Comparison of ENCODE assay signal across 1 cellular context in the genomic region with DNA sequence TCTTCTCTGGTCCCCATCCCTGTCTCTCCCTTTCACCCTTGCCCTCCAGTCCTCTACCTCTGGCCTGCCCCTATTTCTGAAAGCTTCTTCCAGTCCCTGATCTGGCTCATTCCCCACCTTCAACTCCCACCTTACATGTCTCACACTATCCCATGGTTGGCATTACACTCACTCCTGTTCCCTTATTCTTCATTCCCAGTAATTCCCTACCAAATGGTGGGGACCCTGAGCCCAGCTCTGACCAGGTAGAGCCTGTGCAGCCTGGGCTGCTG.
TF ChIP-seq lines count a peak whose summit lies in the region.

No MANE protein-coding gene starts in this region.

TF ChIP-seq in HCT116, 20 proteins besides CTCF, POLR2A, EP300 and RAD21 (continued from another document):
- TF ChIP-seq, protein P1, sequence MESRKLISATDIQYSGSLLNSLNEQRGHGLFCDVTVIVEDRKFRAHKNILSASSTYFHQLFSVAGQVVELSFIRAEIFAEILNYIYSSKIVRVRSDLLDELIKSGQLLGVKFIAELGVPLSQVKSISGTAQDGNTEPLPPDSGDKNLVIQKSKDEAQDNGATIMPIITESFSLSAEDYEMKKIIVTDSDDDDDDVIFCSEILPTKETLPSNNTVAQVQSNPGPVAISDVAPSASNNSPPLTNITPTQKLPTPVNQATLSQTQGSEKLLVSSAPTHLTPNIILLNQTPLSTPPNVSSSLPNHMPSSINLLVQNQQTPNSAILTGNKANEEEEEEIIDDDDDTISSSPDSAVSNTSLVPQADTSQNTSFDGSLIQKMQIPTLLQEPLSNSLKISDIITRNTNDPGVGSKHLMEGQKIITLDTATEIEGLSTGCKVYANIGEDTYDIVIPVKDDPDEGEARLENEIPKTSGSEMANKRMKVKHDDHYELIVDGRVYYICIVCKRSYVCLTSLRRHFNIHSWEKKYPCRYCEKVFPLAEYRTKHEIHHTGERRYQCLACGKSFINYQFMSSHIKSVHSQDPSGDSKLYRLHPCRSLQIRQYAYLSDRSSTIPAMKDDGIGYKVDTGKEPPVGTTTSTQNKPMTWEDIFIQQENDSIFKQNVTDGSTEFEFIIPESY (IDR thresholded peaks at IDR 0.05; ENCODE audit: extremely low read depth, insufficient replicate concordance, low read length) = no peak
- TF ChIP-seq SP1 (IDR thresholded peaks at IDR 0.05; ENCODE audit: low read depth) (no peak), ELF1 (IDR thresholded peaks at IDR 0.05; ENCODE audit: borderline replicate concordance, low read depth) (no peak), CBX3 (IDR thresholded peaks at IDR 0.05; ENCODE audit: low read depth) (no peak), JUND (IDR thresholded peaks at IDR 0.05) (no peak), FOSL1 (IDR thresholded peaks at IDR 0.05; ENCODE audit: low read depth) (no peak), YY1 (IDR thresholded peaks at IDR 0.05; ENCODE audit: extremely low read depth, insufficient replicate concordance, low read depth, low read length) (no peak)
- TF ChIP-seq, protein P2, sequence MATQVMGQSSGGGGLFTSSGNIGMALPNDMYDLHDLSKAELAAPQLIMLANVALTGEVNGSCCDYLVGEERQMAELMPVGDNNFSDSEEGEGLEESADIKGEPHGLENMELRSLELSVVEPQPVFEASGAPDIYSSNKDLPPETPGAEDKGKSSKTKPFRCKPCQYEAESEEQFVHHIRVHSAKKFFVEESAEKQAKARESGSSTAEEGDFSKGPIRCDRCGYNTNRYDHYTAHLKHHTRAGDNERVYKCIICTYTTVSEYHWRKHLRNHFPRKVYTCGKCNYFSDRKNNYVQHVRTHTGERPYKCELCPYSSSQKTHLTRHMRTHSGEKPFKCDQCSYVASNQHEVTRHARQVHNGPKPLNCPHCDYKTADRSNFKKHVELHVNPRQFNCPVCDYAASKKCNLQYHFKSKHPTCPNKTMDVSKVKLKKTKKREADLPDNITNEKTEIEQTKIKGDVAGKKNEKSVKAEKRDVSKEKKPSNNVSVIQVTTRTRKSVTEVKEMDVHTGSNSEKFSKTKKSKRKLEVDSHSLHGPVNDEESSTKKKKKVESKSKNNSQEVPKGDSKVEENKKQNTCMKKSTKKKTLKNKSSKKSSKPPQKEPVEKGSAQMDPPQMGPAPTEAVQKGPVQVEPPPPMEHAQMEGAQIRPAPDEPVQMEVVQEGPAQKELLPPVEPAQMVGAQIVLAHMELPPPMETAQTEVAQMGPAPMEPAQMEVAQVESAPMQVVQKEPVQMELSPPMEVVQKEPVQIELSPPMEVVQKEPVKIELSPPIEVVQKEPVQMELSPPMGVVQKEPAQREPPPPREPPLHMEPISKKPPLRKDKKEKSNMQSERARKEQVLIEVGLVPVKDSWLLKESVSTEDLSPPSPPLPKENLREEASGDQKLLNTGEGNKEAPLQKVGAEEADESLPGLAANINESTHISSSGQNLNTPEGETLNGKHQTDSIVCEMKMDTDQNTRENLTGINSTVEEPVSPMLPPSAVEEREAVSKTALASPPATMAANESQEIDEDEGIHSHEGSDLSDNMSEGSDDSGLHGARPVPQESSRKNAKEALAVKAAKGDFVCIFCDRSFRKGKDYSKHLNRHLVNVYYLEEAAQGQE (IDR thresholded peaks at IDR 0.05; ENCODE audit: low read depth) = no peak
